20 cellular contexts compared by ENCODE assay signal in the genomic region with DNA sequence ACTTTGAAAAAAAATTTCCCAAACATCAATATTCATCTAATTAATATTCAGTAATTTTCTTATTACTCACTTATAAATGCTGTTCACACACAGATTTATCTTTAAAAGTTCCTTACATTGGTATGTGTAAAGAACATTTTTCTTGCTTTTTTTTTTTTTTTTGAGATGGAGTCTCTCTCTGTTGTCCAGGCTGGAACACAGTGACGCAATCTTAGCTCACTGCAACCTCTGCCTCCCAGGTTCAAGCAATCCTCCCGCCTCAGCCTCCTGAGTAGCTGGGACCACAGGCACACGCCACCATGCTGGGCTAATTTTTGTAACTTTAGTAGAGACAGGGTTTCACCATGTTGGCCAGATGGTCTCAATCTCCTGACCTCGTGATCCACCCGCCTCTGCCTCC. TPM values are rescaled to one million over a fixed set of nuclear protein-coding genes. Genes with fewer than 3 reads are reported as not detected.
"Had no signal": no experiment of that assay in that cellular context is flagged by ENCODE, and none has a peak within 500 bp of the region (broad histone marks: within the 10 kb centered on the region; RNA-seq: fewer than 3 reads in every experiment).

No MANE protein-coding gene starts in this region.

RNA-seq across cellular contexts. Expression of a gene that starts 23.3 kb away (rescaled TPM):
- total RNA-seq: activated naive CD4-positive, alpha-beta T cell treated with anti-CD3 and anti-CD28 coated beads for 36 hours; activated naive CD4-positive, alpha-beta T cell treated with anti-CD3 and anti-CD28 coated beads, Interleukin-2, amount 50 U/mL, for 72 hours; activated naive CD8-positive, alpha-beta T cell treated with anti-CD3 and anti-CD28 coated beads for 36 hours; activated naive CD8-positive, alpha-beta T cell treated with anti-CD3 and anti-CD28 coated beads, Interleukin-2, amount 10 ng/mL, durations not matched to agents 7 days and 5 days; activated T-cell treated with anti-CD3 and anti-CD28 coated beads, Interleukin-2, amount 50 U/mL, for 4 hours; activated T-cell treated with anti-CD3 and anti-CD28 coated beads, Interleukin-2, amount 50 U/mL, for 72 hours; activated T-helper 1 cell treated with anti-CD3 and anti-CD28 coated beads, Interleukin-12 subunit alpha, Interleukin-12 subunit beta, Interleukin-2, Interleukin-4 antibody, amounts not matched to agents 30 ng/mL and 10 ng/mL and 1 ng/mL, durations not matched to agents 14 hours and 24 hours and 36 hours; activated T-helper 17 cell treated with anti-CD3 and anti-CD28 coated beads, Interleukin-2, amount 50 U/mL, for 72 hours; activated T-helper 2 cell treated with anti-CD3 and anti-CD28 coated beads, Interferon-gamma antibody, Interleukin-2, Interleukin-4, amounts not matched to agents 10 μg/mL and 5 μg/mL and 100 μg/mL, durations not matched to agents 14 hours and 24 hours and 36 hours; adrenal gland; aorta; ascending aorta; astrocyte; body of pancreas; breast epithelium; bronchial epithelial cell; cardiac muscle cell; cardiac septum; cerebellum; chondrocyte had no signal
- polyA plus RNA-seq: aorta, cardiac muscle cell had no signal
